In genomic region chr20:44394520-44395182, GRCh38 we compare ENCODE assay signal across 2 cellular contexts.
TF ChIP-seq lines count a peak whose summit lies in the region.

No MANE protein-coding gene starts in this region.

TF ChIP-seq in K562, 482 proteins besides CTCF, POLR2A, EP300 and RAD21 (continued from another document and continues in another):
- TF ChIP-seq SMARCE1 (IDR thresholded peaks at IDR 0.05) (peak; percentile 53; the same call in 1 of the 2 replicates), KDM1A (IDR thresholded peaks at IDR 0.05) (peak in 1 of 2 experiments; percentile 72; a peak in 1 of 4 replicates), NFE2 (IDR thresholded peaks at IDR 0.05; ENCODE audit: low read depth) (peak; percentile 30; the same call in 1 of the 2 replicates), TCF3 (CRISPR knock-in tag; IDR thresholded peaks at IDR 0.05) (peak; percentile 88), KAT7 (CRISPR knock-in tag; IDR thresholded peaks at IDR 0.05; ENCODE audit: borderline replicate concordance) (no peak), CREM (IDR thresholded peaks at IDR 0.05; ENCODE audit: low read depth) (no peak; the same call in 1 of the 2 replicates), ZNF23 (CRISPR knock-in tag; IDR thresholded peaks at IDR 0.05) (no peak), ZNF224 (CRISPR knock-in tag; IDR thresholded peaks at IDR 0.05) (no peak), TBP (optimal IDR thresholded peaks at IDR 0.05; ENCODE audit: low read depth, low read length) (no peak), CEBPB (tag; IDR thresholded peaks at IDR 0.05) (peak; percentile 83), ETV5 (CRISPR knock-in tag; IDR thresholded peaks at IDR 0.05; ENCODE audit: low read depth) (peak; percentile 38; the same call in 1 of the 2 replicates), NCOR1 (IDR thresholded peaks at IDR 0.05) (peak; percentile 86), ZNF77 (CRISPR knock-in tag; IDR thresholded peaks at IDR 0.05) (no peak), MECOM (CRISPR knock-in tag; IDR thresholded peaks at IDR 0.05) (0 out of 2 replicates have a peak, but pooled peaks have one; percentile 33), HEY1 (CRISPR knock-in tag; IDR thresholded peaks at IDR 0.05; ENCODE audit: borderline replicate concordance) (0 out of 2 replicates have a peak, but pooled peaks have one; percentile 41), POLR2B (IDR thresholded peaks at IDR 0.05; ENCODE audit: low read depth, partially characterized antibody) (no peak), TAF15 (IDR thresholded peaks at IDR 0.05; ENCODE audit: low read depth, low read length) (no peak), ARID1B (IDR thresholded peaks at IDR 0.05) (peak; percentile 89), L3MBTL2 (IDR thresholded peaks at IDR 0.05) (no peak), COPS2 (conservative IDR thresholded peaks at IDR 0.05) (no peak), BRD9 (IDR thresholded peaks at IDR 0.05; ENCODE audit: low read depth, partially characterized antibody) (no peak), ZNF395 (CRISPR knock-in tag; IDR thresholded peaks at IDR 0.05) (no peak), ZNF3 (CRISPR knock-in tag; IDR thresholded peaks at IDR 0.05) (no peak), SMARCA4 (IDR thresholded peaks at IDR 0.05) (peak; percentile 70), NFE2L1 (tag; IDR thresholded peaks at IDR 0.05; ENCODE audit: borderline replicate concordance, low read depth) (no peak), ZNF316 (IDR thresholded peaks at IDR 0.05) (peak; percentile 48)
- TF ChIP-seq, protein P1, sequence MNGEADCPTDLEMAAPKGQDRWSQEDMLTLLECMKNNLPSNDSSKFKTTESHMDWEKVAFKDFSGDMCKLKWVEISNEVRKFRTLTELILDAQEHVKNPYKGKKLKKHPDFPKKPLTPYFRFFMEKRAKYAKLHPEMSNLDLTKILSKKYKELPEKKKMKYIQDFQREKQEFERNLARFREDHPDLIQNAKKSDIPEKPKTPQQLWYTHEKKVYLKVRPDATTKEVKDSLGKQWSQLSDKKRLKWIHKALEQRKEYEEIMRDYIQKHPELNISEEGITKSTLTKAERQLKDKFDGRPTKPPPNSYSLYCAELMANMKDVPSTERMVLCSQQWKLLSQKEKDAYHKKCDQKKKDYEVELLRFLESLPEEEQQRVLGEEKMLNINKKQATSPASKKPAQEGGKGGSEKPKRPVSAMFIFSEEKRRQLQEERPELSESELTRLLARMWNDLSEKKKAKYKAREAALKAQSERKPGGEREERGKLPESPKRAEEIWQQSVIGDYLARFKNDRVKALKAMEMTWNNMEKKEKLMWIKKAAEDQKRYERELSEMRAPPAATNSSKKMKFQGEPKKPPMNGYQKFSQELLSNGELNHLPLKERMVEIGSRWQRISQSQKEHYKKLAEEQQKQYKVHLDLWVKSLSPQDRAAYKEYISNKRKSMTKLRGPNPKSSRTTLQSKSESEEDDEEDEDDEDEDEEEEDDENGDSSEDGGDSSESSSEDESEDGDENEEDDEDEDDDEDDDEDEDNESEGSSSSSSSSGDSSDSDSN (IDR thresholded peaks at IDR 0.05; ENCODE audit: borderline replicate concordance in 1 of 2, low read depth in 2 of 2, low read length in 2 of 2), result peak in 1 of 2 experiments; percentile 29; a peak in 1 of 4 replicates
- TF ChIP-seq, protein P2, sequence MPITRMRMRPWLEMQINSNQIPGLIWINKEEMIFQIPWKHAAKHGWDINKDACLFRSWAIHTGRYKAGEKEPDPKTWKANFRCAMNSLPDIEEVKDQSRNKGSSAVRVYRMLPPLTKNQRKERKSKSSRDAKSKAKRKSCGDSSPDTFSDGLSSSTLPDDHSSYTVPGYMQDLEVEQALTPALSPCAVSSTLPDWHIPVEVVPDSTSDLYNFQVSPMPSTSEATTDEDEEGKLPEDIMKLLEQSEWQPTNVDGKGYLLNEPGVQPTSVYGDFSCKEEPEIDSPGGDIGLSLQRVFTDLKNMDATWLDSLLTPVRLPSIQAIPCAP (CRISPR knock-in tag; IDR thresholded peaks at IDR 0.05; ENCODE audit: borderline replicate concordance), result no peak
- TF ChIP-seq, protein P3, sequence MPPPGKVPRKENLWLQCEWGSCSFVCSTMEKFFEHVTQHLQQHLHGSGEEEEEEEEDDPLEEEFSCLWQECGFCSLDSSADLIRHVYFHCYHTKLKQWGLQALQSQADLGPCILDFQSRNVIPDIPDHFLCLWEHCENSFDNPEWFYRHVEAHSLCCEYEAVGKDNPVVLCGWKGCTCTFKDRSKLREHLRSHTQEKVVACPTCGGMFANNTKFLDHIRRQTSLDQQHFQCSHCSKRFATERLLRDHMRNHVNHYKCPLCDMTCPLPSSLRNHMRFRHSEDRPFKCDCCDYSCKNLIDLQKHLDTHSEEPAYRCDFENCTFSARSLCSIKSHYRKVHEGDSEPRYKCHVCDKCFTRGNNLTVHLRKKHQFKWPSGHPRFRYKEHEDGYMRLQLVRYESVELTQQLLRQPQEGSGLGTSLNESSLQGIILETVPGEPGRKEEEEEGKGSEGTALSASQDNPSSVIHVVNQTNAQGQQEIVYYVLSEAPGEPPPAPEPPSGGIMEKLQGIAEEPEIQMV (tag; conservative IDR thresholded peaks at IDR 0.05; ENCODE audit: low read depth), result no peak
- TF ChIP-seq, protein P4, sequence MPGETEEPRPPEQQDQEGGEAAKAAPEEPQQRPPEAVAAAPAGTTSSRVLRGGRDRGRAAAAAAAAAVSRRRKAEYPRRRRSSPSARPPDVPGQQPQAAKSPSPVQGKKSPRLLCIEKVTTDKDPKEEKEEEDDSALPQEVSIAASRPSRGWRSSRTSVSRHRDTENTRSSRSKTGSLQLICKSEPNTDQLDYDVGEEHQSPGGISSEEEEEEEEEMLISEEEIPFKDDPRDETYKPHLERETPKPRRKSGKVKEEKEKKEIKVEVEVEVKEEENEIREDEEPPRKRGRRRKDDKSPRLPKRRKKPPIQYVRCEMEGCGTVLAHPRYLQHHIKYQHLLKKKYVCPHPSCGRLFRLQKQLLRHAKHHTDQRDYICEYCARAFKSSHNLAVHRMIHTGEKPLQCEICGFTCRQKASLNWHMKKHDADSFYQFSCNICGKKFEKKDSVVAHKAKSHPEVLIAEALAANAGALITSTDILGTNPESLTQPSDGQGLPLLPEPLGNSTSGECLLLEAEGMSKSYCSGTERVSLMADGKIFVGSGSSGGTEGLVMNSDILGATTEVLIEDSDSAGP (CRISPR knock-in tag; IDR thresholded peaks at IDR 0.05), result no peak

TF ChIP-seq in HepG2, 621 proteins besides CTCF, POLR2A, EP300 and RAD21 (continued from another document and continues in another):
- TF ChIP-seq ZBTB34 (CRISPR knock-in tag; IDR thresholded peaks at IDR 0.05) (peak; percentile 100), ZNF777 (CRISPR knock-in tag; IDR thresholded peaks at IDR 0.05) (0 out of 2 replicates have a peak, but pooled peaks have one; percentile 32), ZNF850 (CRISPR knock-in tag; conservative IDR thresholded peaks at IDR 0.05) (no peak; the same call in 1 of the 2 replicates), SRSF9 (IDR thresholded peaks at IDR 0.05; ENCODE audit: borderline replicate concordance, insufficient read depth, low read depth, low read length, poor library complexity, severe bottlenecking) (no peak), ZNF33A (CRISPR knock-in tag; IDR thresholded peaks at IDR 0.05; ENCODE audit: borderline replicate concordance) (peak; percentile 98), PHF5A (CRISPR knock-in tag; IDR thresholded peaks at IDR 0.05; ENCODE audit: low read depth, unreplicated experiment) (peak; percentile 78), FOXK2 (IDR thresholded peaks at IDR 0.05) (no peak), ZMAT5 (CRISPR knock-in tag; IDR thresholded peaks at IDR 0.05; ENCODE audit: borderline replicate concordance, low read depth) (no peak), CENPX (CRISPR knock-in tag; IDR thresholded peaks at IDR 0.05) (no peak; the same call in 1 of the 2 replicates), MED8 (CRISPR knock-in tag; IDR thresholded peaks at IDR 0.05; ENCODE audit: insufficient replicate concordance) (peak; percentile 99), ZNF7 (CRISPR knock-in tag; IDR thresholded peaks at IDR 0.05) (0 out of 2 replicates have a peak, but pooled peaks have one; percentile 24), PAF1 (CRISPR knock-in tag; IDR thresholded peaks at IDR 0.05) (peak; percentile 45; the same call in 1 of the 2 replicates), MAFG (CRISPR knock-in tag; IDR thresholded peaks at IDR 0.05) (peak; percentile 85), NFYC (CRISPR knock-in tag; IDR thresholded peaks at IDR 0.05) (0 out of 2 replicates have a peak, but pooled peaks have one; percentile 49), DPF2 (CRISPR knock-in tag; IDR thresholded peaks at IDR 0.05; ENCODE audit: borderline replicate concordance, low read depth) (peak; percentile 100), JUN (CRISPR knock-in tag; IDR thresholded peaks at IDR 0.05) (peak; percentile 92), REPIN1 (CRISPR knock-in tag; IDR thresholded peaks at IDR 0.05; ENCODE audit: borderline replicate concordance, low read depth) (peak; percentile 99), ZNF343 (CRISPR knock-in tag; IDR thresholded peaks at IDR 0.05) (peak; percentile 83; the same call in 1 of the 2 replicates), FOXJ3 (CRISPR knock-in tag; IDR thresholded peaks at IDR 0.05; ENCODE audit: borderline replicate concordance) (peak; percentile 100)
- TF ChIP-seq, protein P5, sequence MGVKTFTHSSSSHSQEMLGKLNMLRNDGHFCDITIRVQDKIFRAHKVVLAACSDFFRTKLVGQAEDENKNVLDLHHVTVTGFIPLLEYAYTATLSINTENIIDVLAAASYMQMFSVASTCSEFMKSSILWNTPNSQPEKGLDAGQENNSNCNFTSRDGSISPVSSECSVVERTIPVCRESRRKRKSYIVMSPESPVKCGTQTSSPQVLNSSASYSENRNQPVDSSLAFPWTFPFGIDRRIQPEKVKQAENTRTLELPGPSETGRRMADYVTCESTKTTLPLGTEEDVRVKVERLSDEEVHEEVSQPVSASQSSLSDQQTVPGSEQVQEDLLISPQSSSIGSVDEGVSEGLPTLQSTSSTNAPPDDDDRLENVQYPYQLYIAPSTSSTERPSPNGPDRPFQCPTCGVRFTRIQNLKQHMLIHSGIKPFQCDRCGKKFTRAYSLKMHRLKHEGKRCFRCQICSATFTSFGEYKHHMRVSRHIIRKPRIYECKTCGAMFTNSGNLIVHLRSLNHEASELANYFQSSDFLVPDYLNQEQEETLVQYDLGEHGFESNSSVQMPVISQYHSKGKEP (CRISPR knock-in tag; IDR thresholded peaks at IDR 0.05), result no peak; the same call in none of the 2 replicates
- TF ChIP-seq, protein P6, sequence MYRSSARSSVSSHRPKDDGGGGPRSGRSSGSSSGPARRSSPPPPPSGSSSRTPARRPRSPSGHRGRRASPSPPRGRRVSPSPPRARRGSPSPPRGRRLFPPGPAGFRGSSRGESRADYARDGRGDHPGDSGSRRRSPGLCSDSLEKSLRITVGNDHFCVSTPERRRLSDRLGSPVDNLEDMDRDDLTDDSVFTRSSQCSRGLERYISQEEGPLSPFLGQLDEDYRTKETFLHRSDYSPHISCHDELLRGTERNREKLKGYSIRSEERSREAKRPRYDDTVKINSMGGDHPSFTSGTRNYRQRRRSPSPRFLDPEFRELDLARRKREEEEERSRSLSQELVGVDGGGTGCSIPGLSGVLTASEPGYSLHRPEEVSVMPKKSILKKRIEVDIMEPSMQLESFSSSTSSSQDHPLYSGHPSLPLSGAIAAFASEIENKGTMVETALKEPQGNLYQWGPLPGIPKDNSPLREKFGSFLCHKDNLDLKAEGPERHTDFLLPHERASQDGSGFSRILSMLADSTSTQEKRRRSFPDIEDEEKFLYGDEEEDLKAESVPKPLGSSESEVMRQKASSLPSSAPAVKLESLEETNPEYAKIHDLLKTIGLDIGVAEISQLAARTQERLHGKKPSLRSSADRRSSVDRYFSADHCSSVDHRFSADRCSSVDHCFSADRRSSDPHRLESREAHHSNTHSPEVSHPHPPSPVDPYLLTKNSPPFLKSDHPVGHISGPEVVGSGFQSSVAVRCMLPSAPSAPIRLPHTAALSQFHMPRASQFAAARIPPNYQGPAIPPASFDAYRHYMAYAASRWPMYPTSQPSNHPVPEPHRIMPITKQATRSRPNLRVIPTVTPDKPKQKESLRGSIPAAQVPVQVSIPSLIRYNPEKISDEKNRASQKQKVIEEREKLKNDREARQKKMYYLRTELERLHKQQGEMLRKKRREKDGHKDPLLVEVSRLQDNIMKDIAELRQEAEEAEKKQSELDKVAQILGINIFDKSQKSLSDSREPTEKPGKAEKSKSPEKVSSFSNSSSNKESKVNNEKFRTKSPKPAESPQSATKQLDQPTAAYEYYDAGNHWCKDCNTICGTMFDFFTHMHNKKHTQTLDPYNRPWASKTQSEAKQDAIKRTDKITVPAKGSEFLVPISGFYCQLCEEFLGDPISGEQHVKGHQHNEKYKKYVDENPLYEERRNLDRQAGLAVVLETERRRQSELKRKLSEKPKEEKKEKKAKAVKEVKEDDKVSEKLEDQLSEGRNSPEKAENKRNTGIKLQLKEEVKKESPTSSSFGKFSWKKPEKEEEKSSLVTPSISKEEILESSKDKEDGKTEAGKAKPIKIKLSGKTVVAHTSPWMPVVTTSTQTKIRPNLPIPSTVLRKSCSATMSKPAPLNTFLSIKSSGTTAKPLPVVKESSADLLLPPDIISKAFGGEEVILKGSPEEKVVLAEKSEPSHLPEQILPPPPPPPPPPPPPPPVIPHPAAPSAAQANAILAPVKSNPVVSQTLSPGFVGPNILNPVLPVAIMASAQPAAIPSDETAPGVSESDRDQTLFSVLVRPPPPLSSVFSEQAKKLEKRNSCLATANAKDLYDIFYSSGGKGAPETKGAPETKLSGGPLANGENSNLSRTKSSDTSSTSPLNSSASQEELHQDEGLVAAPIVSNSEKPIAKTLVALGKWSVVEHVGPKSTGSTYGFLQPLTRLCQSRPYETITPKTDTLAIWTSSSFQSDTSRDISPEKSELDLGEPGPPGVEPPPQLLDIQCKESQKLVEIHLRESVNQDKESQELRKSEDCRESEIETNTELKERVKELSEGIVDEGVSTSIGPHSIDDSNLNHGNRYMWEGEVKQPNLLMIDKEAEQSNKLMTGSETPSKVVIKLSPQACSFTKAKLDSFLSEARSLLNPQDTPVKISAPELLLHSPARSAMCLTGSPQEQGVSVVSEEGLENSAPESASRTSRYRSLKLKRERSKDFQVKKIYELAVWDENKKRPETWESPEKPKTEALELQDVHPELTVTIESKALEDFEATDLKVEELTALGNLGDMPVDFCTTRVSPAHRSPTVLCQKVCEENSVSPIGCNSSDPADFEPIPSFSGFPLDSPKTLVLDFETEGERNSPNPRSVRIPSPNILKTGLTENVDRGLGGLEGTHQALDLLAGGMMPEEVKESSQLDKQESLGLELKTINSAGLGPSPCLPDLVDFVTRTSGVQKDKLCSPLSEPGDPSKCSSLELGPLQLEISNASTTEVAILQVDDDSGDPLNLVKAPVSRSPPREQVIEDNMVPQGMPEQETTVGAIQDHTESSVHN (CRISPR knock-in tag; IDR thresholded peaks at IDR 0.05), result peak; percentile 83
- TF ChIP-seq, protein P7, sequence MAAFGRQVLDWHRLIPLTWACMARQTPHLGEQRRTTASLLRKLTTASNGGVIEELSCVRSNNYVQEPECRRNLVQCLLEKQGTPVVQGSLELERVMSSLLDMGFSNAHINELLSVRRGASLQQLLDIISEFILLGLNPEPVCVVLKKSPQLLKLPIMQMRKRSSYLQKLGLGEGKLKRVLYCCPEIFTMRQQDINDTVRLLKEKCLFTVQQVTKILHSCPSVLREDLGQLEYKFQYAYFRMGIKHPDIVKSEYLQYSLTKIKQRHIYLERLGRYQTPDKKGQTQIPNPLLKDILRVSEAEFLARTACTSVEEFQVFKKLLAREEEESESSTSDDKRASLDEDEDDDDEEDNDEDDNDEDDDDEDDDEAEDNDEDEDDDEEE (CRISPR knock-in tag; IDR thresholded peaks at IDR 0.05), result no peak
